1 cellular context compared by ENCODE assay signal in the genomic region with DNA sequence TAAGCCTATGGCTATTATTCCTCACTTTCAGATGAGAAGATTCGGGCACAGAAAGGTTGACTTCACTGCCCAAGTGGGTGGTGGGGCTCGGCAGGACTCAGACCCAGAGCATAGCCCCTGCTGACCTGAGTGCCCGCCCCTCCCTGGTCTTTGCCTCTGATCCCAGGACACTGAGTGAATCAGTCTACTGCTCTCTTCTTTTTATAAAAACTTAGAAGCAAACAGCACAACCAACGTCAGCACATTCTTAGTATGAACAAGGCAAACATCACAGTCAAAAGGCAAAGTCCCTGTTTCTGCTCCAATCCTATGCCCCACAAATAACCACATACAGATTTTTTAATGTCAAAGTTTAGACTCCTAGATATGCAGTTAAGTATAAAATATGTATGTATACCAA.
TF ChIP-seq lines count a peak whose summit lies in the region.

No MANE protein-coding gene starts in this region.

TF ChIP-seq in HepG2, 621 proteins besides CTCF, POLR2A, EP300 and RAD21:
- TF ChIP-seq MAFK (conservative IDR thresholded peaks at IDR 0.05 in 1 of 2, IDR thresholded peaks at IDR 0.05 in 1 of 2; ENCODE audit: low read length in 2 of 2) (peak; percentile 70 to 74), DNMT1 (CRISPR knock-in tag; IDR thresholded peaks at IDR 0.05) (no peak), EHMT2 (IDR thresholded peaks at IDR 0.05; ENCODE audit: borderline replicate concordance, low read depth, low read length) (no peak), MAFF (IDR thresholded peaks at IDR 0.05; ENCODE audit: low read depth, low read length) (peak; percentile 68; the same call in 1 of the 2 replicates), MEF2D (CRISPR knock-in tag; IDR thresholded peaks at IDR 0.05) (no peak), ZNF431 (CRISPR knock-in tag; IDR thresholded peaks at IDR 0.05; ENCODE audit: borderline replicate concordance, low read depth) (no peak), ZNF20 (CRISPR knock-in tag; IDR thresholded peaks at IDR 0.05) (no peak), KAT2B (IDR thresholded peaks at IDR 0.05; ENCODE audit: borderline replicate concordance, low read depth, low read length) (no peak)
- TF ChIP-seq, protein P1, sequence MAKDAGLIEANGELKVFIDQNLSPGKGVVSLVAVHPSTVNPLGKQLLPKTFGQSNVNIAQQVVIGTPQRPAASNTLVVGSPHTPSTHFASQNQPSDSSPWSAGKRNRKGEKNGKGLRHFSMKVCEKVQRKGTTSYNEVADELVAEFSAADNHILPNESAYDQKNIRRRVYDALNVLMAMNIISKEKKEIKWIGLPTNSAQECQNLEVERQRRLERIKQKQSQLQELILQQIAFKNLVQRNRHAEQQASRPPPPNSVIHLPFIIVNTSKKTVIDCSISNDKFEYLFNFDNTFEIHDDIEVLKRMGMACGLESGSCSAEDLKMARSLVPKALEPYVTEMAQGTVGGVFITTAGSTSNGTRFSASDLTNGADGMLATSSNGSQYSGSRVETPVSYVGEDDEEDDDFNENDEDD (CRISPR knock-in tag; IDR thresholded peaks at IDR 0.05; ENCODE audit: borderline replicate concordance): no peak
- TF ChIP-seq, protein P2, sequence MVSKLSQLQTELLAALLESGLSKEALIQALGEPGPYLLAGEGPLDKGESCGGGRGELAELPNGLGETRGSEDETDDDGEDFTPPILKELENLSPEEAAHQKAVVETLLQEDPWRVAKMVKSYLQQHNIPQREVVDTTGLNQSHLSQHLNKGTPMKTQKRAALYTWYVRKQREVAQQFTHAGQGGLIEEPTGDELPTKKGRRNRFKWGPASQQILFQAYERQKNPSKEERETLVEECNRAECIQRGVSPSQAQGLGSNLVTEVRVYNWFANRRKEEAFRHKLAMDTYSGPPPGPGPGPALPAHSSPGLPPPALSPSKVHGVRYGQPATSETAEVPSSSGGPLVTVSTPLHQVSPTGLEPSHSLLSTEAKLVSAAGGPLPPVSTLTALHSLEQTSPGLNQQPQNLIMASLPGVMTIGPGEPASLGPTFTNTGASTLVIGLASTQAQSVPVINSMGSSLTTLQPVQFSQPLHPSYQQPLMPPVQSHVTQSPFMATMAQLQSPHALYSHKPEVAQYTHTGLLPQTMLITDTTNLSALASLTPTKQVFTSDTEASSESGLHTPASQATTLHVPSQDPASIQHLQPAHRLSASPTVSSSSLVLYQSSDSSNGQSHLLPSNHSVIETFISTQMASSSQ (IDR thresholded peaks at IDR 0.05; ENCODE audit: low read depth): no peak
- TF ChIP-seq, protein P2 (CRISPR knock-in tag; IDR thresholded peaks at IDR 0.05; ENCODE audit: borderline replicate concordance): no peak
- TF ChIP-seq, protein P3, sequence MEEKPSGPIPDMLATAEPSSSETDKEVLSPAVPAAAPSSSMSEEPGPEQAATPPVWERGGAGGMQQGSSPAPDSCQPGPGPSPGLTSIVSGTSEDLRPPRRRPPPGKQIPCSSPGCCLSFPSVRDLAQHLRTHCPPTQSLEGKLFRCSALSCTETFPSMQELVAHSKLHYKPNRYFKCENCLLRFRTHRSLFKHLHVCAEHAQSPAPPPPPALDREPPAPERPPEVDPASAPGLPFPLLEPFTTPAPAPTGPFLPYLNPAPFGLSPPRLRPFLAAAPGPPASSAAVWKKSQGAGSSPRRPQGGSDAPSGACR (CRISPR knock-in tag; IDR thresholded peaks at IDR 0.05): no peak
- TF ChIP-seq, protein P4, sequence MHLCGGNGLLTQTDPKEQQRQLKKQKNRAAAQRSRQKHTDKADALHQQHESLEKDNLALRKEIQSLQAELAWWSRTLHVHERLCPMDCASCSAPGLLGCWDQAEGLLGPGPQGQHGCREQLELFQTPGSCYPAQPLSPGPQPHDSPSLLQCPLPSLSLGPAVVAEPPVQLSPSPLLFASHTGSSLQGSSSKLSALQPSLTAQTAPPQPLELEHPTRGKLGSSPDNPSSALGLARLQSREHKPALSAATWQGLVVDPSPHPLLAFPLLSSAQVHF (CRISPR knock-in tag; IDR thresholded peaks at IDR 0.05): no peak
- TF ChIP-seq, protein P5, sequence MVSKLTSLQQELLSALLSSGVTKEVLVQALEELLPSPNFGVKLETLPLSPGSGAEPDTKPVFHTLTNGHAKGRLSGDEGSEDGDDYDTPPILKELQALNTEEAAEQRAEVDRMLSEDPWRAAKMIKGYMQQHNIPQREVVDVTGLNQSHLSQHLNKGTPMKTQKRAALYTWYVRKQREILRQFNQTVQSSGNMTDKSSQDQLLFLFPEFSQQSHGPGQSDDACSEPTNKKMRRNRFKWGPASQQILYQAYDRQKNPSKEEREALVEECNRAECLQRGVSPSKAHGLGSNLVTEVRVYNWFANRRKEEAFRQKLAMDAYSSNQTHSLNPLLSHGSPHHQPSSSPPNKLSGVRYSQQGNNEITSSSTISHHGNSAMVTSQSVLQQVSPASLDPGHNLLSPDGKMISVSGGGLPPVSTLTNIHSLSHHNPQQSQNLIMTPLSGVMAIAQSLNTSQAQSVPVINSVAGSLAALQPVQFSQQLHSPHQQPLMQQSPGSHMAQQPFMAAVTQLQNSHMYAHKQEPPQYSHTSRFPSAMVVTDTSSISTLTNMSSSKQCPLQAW (CRISPR knock-in tag; IDR thresholded peaks at IDR 0.05): no peak
